8 cellular contexts compared by ENCODE assay signal in genomic region chr14:26597136-26598080, GRCh38. TPM values are rescaled to one million over a fixed set of nuclear protein-coding genes. Genes with fewer than 3 reads are reported as not detected.
DNase-seq lines count a peak whose midpoint lies in the region; ATAC-seq and TF ChIP-seq lines count a peak whose summit lies in the region.

A gene with protein sequence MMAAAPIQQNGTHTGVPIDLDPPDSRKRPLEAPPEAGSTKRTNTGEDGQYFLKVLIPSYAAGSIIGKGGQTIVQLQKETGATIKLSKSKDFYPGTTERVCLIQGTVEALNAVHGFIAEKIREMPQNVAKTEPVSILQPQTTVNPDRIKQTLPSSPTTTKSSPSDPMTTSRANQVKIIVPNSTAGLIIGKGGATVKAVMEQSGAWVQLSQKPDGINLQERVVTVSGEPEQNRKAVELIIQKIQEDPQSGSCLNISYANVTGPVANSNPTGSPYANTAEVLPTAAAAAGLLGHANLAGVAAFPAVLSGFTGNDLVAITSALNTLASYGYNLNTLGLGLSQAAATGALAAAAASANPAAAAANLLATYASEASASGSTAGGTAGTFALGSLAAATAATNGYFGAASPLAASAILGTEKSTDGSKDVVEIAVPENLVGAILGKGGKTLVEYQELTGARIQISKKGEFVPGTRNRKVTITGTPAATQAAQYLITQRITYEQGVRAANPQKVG (minus strand): TSS chr14:26598033. CDS start chr14:26597436, 597 bp downstream.

- no peaks in the 10 kb centered on the region for H3K9me3 Mint-ChIP-seq in progenitor cell of endocrine pancreas (ENCODE audit: low read depth)

- no peaks in the 10 kb centered on the region for H3K36me3 Mint-ChIP-seq in progenitor cell of endocrine pancreas (ENCODE audit: insufficient read depth)

- H3K4me3 ChIP-seq in LNCaP clone FGC (ENCODE audit: low read depth, low read length) (peak within 1 kb of the TSS; percentile 61), adipocyte (ENCODE audit: low read length) (peak within 1 kb of the TSS; percentile 90)

- DNase-seq in LNCaP clone FGC (ENCODE audit: low read depth) (no peak), adipocyte (ENCODE audit: low read depth) (peak; percentile 52), hepatic stellate cell (ENCODE audit: low spot score) (peak; percentile 5), progenitor cell of endocrine pancreas (ENCODE audit: low spot score, unreplicated experiment) (peak; percentile 29), cerebellar cortex (ENCODE audit: low spot score) (no peak), GDM1 (lab: John Stamatoyannopoulos, UW) (no peak)

- H3K4me3 Mint-ChIP-seq in progenitor cell of endocrine pancreas (ENCODE audit: low read depth), result peak within 1 kb of the TSS; percentile 87

- no peaks in the 10 kb centered on the region for H3K4me1 ChIP-seq in ES-I3 (ENCODE audit: insufficient read depth, low read length)
- H3K4me1 ChIP-seq in adipocyte (ENCODE audit: control insufficient read depth, insufficient read depth, low read length), result peaks cover 19% of the 10 kb centered on the region

- TF ChIP-seq CTCF in LNCaP clone FGC (IDR thresholded peaks at IDR 0.05; ENCODE audit: control insufficient read depth, extremely low read depth, insufficient read depth) (no peak), progenitor cell of endocrine pancreas (IDR thresholded peaks at IDR 0.05; ENCODE audit: unreplicated experiment) (no peak)

- no peaks in the 10 kb centered on the region for H3K9me3 ChIP-seq in ES-I3 (ENCODE audit: control insufficient read depth, insufficient read depth, low read length)
- no peaks in the 10 kb centered on the region for H3K9me3 ChIP-seq in adipocyte (ENCODE audit: control insufficient read depth, low read length)

- H3K9ac ChIP-seq in ES-I3 (ENCODE audit: low read depth, low read length) (peak within 1 kb of the TSS; percentile 85), adipocyte (ENCODE audit: low read length) (peak within 1 kb of the TSS; percentile 88)

- peaks cover 15% of the 10 kb centered on the region for H3K4me1 Mint-ChIP-seq in progenitor cell of endocrine pancreas (ENCODE audit: low read depth)

- no peak for ATAC-seq in HG02571 (IDR thresholded peaks at IDR 0.05; ENCODE audit: unreplicated experiment)

- H3K36me3 ChIP-seq in ES-I3 (ENCODE audit: insufficient read depth, low read length) (no peaks in the 10 kb centered on the region), adipocyte (ENCODE audit: control insufficient read depth, insufficient read depth, low read length, severe bottlenecking) (no peaks in the 10 kb centered on the region)

- peak within 1 kb of the TSS; percentile 94 for H3K27ac Mint-ChIP-seq in progenitor cell of endocrine pancreas

- H3K27me3 Mint-ChIP-seq in progenitor cell of endocrine pancreas, result peaks cover 20% of the 10 kb centered on the region

- no peaks in the 10 kb centered on the region for H3K27me3 ChIP-seq in adipocyte (replicated peaks; ENCODE audit: control insufficient read depth, insufficient read depth, low read length)

RNA-seq across cellular contexts. Expression of the gene that starts here (rescaled TPM):
- total RNA-seq in progenitor cell of endocrine pancreas, result 21.6 and 23.7 TPM in 2 replicates

Comparison
In these comparisons a context has a peak if more than half of its experiments do, and no peak if none do; other contexts are left out.
1. DNase-seq: peak in adipocyte (single experiment), hepatic stellate cell (single experiment) and progenitor cell of endocrine pancreas (single experiment); none in LNCaP clone FGC (single experiment), cerebellar cortex (single experiment) and GDM1 (single experiment).